12 cellular contexts compared by ENCODE assay signal in genomic region chr7:155965010-155965409, GRCh38.
DNase-seq lines count a peak whose midpoint lies in the region; ATAC-seq and TF ChIP-seq lines count a peak whose summit lies in the region.
"Had no signal": no experiment of that assay in that cellular context is flagged by ENCODE, and none has a peak within 500 bp of the region (broad histone marks: within the 10 kb centered on the region; RNA-seq: fewer than 3 reads in every experiment).

No MANE protein-coding gene starts in this region.

- no peaks in the 10 kb centered on the region for H3K9me3 Mint-ChIP-seq in T-helper 2 cell treated with Interferon-gamma antibody and Interleukin-4, amounts not matched to agents 5 μg/mL and 100 μg/mL, for 36 hours
- H3K9me3 Mint-ChIP-seq: CD4-positive, alpha-beta T cell had no signal

- DNase-seq in DMS79 (lab: John Stamatoyannopoulos, UW) (peak; percentile 97), fibroblast of mammary gland (ENCODE audit: low read depth) (peak; percentile 2), GDM1 (lab: John Stamatoyannopoulos, UW) (no peak), NCI-H345 treated with DMSO at 0.1 percent for 48 hours (lab: John Stamatoyannopoulos, UW; ENCODE audit: unreplicated experiment) (no peak)
- peak; percentile 21 for DNase-seq in T-helper 2 cell treated with Interferon-gamma antibody and Interleukin-4, amounts not matched to agents 5 μg/mL and 100 μg/mL, for 36 hours (ENCODE audit: low spot score)
- DNase-seq: CD4-positive, alpha-beta T cell; hippocampal formation; NCI-H146 had no signal

- H3K4me1 Mint-ChIP-seq in T-helper 2 cell treated with Interferon-gamma antibody and Interleukin-4, amounts not matched to agents 5 μg/mL and 100 μg/mL, for 36 hours (ENCODE audit: low read depth): peaks cover 18% of the 10 kb centered on the region
- H3K4me1 Mint-ChIP-seq: memory B cell had no signal

- no peak overlapping the region for H3K4me3 ChIP-seq in fibroblast of mammary gland (ENCODE audit: control insufficient read depth, low read depth, low read length)

- peaks cover 11% of the 10 kb centered on the region for H3K27me3 Mint-ChIP-seq in T-helper 2 cell treated with Interferon-gamma antibody and Interleukin-4, amounts not matched to agents 5 μg/mL and 100 μg/mL, for 36 hours (ENCODE audit: low read depth)
- H3K27me3 Mint-ChIP-seq: CD4-positive, alpha-beta T cell had no signal

- no peaks in the 10 kb centered on the region for H3K36me3 Mint-ChIP-seq in T-helper 2 cell treated with Interferon-gamma antibody and Interleukin-4, amounts not matched to agents 5 μg/mL and 100 μg/mL, for 36 hours (ENCODE audit: low read depth)
- H3K36me3 Mint-ChIP-seq: memory B cell had no signal

- peak overlapping the region; percentile 51 for H3K27ac Mint-ChIP-seq in T-helper 2 cell treated with Interferon-gamma antibody and Interleukin-4, amounts not matched to agents 5 μg/mL and 100 μg/mL, for 36 hours
- H3K27ac Mint-ChIP-seq: CD4-positive, alpha-beta T cell; memory B cell had no signal

- TF ChIP-seq CTCF in fibroblast of mammary gland (conservative IDR thresholded peaks at IDR 0.05; ENCODE audit: control insufficient read depth, insufficient read depth, low read depth, low read length): no peak

- H3K4me3 Mint-ChIP-seq in T-helper 2 cell treated with Interferon-gamma antibody and Interleukin-4, amounts not matched to agents 5 μg/mL and 100 μg/mL, for 36 hours: no peak overlapping the region
- H3K4me3 Mint-ChIP-seq: CD4-positive, alpha-beta T cell; memory B cell had no signal

- ATAC-seq in GM21360 (IDR thresholded peaks at IDR 0.05; ENCODE audit: unreplicated experiment): peak; percentile 64
- no peak for ATAC-seq in GM21526 (IDR thresholded peaks at IDR 0.05; ENCODE audit: low FRiP score, unreplicated experiment)
- ATAC-seq in HG02973 (IDR thresholded peaks at IDR 0.05; ENCODE audit: unreplicated experiment): no peak

Comparison
In these comparisons a context has a peak if more than half of its experiments do, and no peak if none do; other contexts are left out.
1. DNase-seq: peak in DMS79 (single experiment), T-helper 2 cell treated with Interferon-gamma antibody and Interleukin-4, amounts not matched to agents 5 μg/mL and 100 μg/mL, for 36 hours (single experiment) and fibroblast of mammary gland (single experiment); none in GDM1 (single experiment) and NCI-H345 treated with DMSO at 0.1 percent for 48 hours (single experiment).